8 cellular contexts compared by ENCODE assay signal in genomic region chr18:57629399-57629798, GRCh38. TPM values are rescaled to one million over a fixed set of nuclear protein-coding genes. Genes with fewer than 3 reads are reported as not detected.
A peak's percentile ranks its signal among the peaks of the same experiment; 100 is the strongest.
DNase-seq lines count a peak whose midpoint lies in the region; ATAC-seq, FAIRE-seq and TF ChIP-seq lines count a peak whose summit lies in the region.

No MANE protein-coding gene starts in this region.

- H3K36me3 ChIP-seq in psoas muscle (ENCODE audit: insufficient read depth in 1 of 2, low read depth in 1 of 2): no peaks in the 10 kb centered on the region

- DNase-seq in D721Med (ENCODE audit: insufficient read length, low spot score) (no peak), NCI-H69 (lab: John Stamatoyannopoulos, UW) (peak; percentile 45), epithelial cell of proximal tubule (ENCODE audit: low read depth) (no peak), psoas muscle (no peak), NCI-H2227 (lab: John Stamatoyannopoulos, UW; ENCODE audit: unreplicated experiment) (no peak), COLO668 (lab: John Stamatoyannopoulos, UW; ENCODE audit: unreplicated experiment) (no peak)

- H3K4me3 ChIP-seq in epithelial cell of proximal tubule (ENCODE audit: low read depth, low read length) (peak overlapping the region; percentile 72), psoas muscle (peak overlapping the region; percentile 77)

- H3K4me1 ChIP-seq in psoas muscle: peaks cover 7% of the 10 kb centered on the region

- ATAC-seq in psoas muscle (peak in 3 of 4 donors; percentile 8 to 10 (median 8)), GM21717 (IDR thresholded peaks at IDR 0.05; ENCODE audit: unreplicated experiment) (no peak), GM21576 (IDR thresholded peaks at IDR 0.05; ENCODE audit: unreplicated experiment) (no peak)

- 94 to 95% (median 94%) methylated on average over 10 of the region's 10 CpGs for WGBS in psoas muscle, 3 donors

- no peaks in the 10 kb centered on the region for H3K27me3 ChIP-seq in psoas muscle (ENCODE audit: insufficient read depth in 3 of 3, low read length in 2 of 3)

- peak; percentile 96 for FAIRE-seq in D721Med (lab: Jason Lieb, UNC)

- peak overlapping the region; percentile 78 for H3K27ac ChIP-seq in psoas muscle

- intact Hi-C loops in psoas muscle (cut with DNase I): no loop called here

- no peak for TF ChIP-seq CTCF in D721Med (IDR thresholded peaks at IDR 0.05; ENCODE audit: insufficient read depth, missing control alignments)
- TF ChIP-seq CTCF in epithelial cell of proximal tubule (conservative IDR thresholded peaks at IDR 0.05; ENCODE audit: low read depth, low read length): no peak
- TF ChIP-seq CTCF in psoas muscle (IDR thresholded peaks at IDR 0.05): no peak

- no peaks in the 10 kb centered on the region for H3K9me3 ChIP-seq in psoas muscle

RNA-seq across cellular contexts. Expression of gene NARS1, which starts 7.8 kb away (rescaled TPM):
- 157 and 199 TPM in 2 replicates for total RNA-seq in epithelial cell of proximal tubule
- 100 to 1,000 TPM in 2 of 4 donors, 10 to 100 TPM in 2; 78.3 to 173 (median 112) TPM for total RNA-seq in psoas muscle
- 100 to 1,000 TPM in 2 of 3 donors, 10 to 100 TPM in 1; 98.2 to 170 (median 167) TPM for polyA plus RNA-seq in psoas muscle

RNA-seq across cellular contexts. Expression of gene FECH, which starts 42.9 kb away (rescaled TPM):
- total RNA-seq in epithelial cell of proximal tubule (28.7 and 43.1 TPM in 2 replicates), psoas muscle (10 to 100 TPM; 36.5 to 51.4 (median 44.8) TPM)
- 10 to 100 TPM; 14.4 to 59.7 (median 17.1) TPM for polyA plus RNA-seq in psoas muscle

Comparison
In these comparisons a context has a peak if more than half of its experiments do, and no peak if none do; other contexts are left out.
1. ATAC-seq: peak in psoas muscle (3 of 4); none in GM21717 (single experiment) and GM21576 (single experiment).